Comparison of ENCODE assay signal across 11 cellular contexts in the genomic region with DNA sequence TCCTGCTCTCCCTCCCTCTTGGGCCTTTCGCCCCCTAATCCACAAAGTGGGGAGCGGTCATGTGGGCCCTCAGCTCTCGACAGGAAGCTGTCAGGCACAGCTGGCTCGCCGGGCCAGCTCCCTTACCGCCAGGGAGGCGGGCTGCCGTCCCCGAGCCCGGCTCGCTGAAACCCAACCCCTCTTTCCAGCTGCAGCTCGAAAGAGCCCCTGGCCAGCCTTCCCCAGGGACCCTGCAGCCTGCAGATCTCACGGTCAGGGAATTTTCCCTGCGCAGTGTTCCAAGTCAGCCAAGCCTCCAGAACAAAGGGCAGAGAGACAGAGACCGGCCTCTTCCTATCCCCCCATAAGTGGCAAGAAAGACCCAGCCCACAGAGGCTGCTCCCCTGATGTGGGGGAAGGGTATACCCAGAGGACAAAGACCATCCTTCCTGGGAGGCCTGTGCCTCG. TPM values are rescaled to one million over a fixed set of nuclear protein-coding genes. Genes with fewer than 3 reads are reported as not detected.
DNase-seq lines count a peak whose midpoint lies in the region; ATAC-seq, FAIRE-seq and TF ChIP-seq lines count a peak whose summit lies in the region.
"Had no signal": no experiment of that assay in that cellular context is flagged by ENCODE, and none has a peak within 500 bp of the region (broad histone marks: within the 10 kb centered on the region; RNA-seq: fewer than 3 reads in every experiment).

No MANE protein-coding gene starts in this region.

- TF ChIP-seq EP300 in HepG2 (IDR thresholded peaks at IDR 0.05; ENCODE audit: low read depth in 2 of 2, low read length in 2 of 2), result no peak
- TF ChIP-seq EP300 in HepG2 (CRISPR knock-in tag; IDR thresholded peaks at IDR 0.05; ENCODE audit: borderline replicate concordance), result no peak

- H3K27ac ChIP-seq in HepG2 (ENCODE audit: extremely low read length, insufficient read depth, low read length) (no peak overlapping the region), right lobe of liver (no peak overlapping the region), endodermal cell (ENCODE audit: low read depth, low read length) (peak overlapping the region; percentile 74)

- H3K27me3 Mint-ChIP-seq in endodermal cell (ENCODE audit: insufficient read depth) (peaks cover 7% of the 10 kb centered on the region), nephron progenitor cell (ENCODE audit: low read depth, poor library complexity) (peaks cover 3% of the 10 kb centered on the region)

- no peaks in the 10 kb centered on the region for H3K79me2 ChIP-seq in HepG2 (ENCODE audit: insufficient read depth, low read length)

- no peak overlapping the region; a peak in 1 of 6 replicates for H3K4me3 ChIP-seq in HepG2 (replicated peaks in 1 of 3; ENCODE audit: insufficient read depth in 1 of 3, low read depth in 2 of 3, low read length in 3 of 3)
- no peak overlapping the region for H3K4me3 ChIP-seq in right lobe of liver
- no peak overlapping the region for H3K4me3 ChIP-seq in endodermal cell (ENCODE audit: low read length)

- H3K4me1 Mint-ChIP-seq in endodermal cell, result peaks cover 36% of the 10 kb centered on the region
- H3K4me1 Mint-ChIP-seq in nephron progenitor cell, result peaks cover 71% of the 10 kb centered on the region

- CTCF ChIA-PET in HepG2 (lab: Yijun Ruan, JAX; ENCODE audit: low intra/inter-chr PET ratio, low total read pairs), result no interaction called here

- ATAC-seq in HepG2 (peak; percentile 49), right lobe of liver (no peak)

- TF ChIP-seq CTCF in HepG2 (CRISPR knock-in tag; IDR thresholded peaks at IDR 0.05) (no peak), right lobe of liver (IDR thresholded peaks at IDR 0.05) (no peak), endodermal cell (conservative IDR thresholded peaks at IDR 0.05) (no peak), nephron progenitor cell (IDR thresholded peaks at IDR 0.05) (no peak)

- H3K27me3 ChIP-seq in HepG2 (ENCODE audit: control insufficient read depth in 1 of 2, insufficient read depth in 2 of 2, low read length in 2 of 2) (peaks cover 7 to 12% of the 10 kb centered on the region in 2 experiments; a peak in 3 of 5 replicates), right lobe of liver (no peaks in the 10 kb centered on the region), endodermal cell (ENCODE audit: control insufficient read depth, insufficient read depth, low read length, poor library complexity, severe bottlenecking) (peaks cover 7% of the 10 kb centered on the region)
- H3K27me3 ChIP-seq: esophagus squamous epithelium had no signal

- POLR2A ChIA-PET in HepG2 (lab: Yijun Ruan, JAX), result no interaction called here

- DNase-seq in HepG2 (ENCODE audit: low spot score), result no peak
- no peak for DNase-seq in right lobe of liver
- peak; percentile 77 for DNase-seq in endodermal cell
- DNase-seq in nephron progenitor cell, result peak; percentile 88
- no peak for DNase-seq in T1000 (lab: John Stamatoyannopoulos, UW)
- DNase-seq in SHP77 (lab: John Stamatoyannopoulos, UW), result no peak
- no peak for DNase-seq in pons (ENCODE audit: low spot score)
- DNase-seq in NCI-H345 (lab: John Stamatoyannopoulos, UW), result no peak
- DNase-seq: anterior cingulate cortex, esophagus squamous epithelium had no signal

- H3K4me3 Mint-ChIP-seq in endodermal cell, result no peak overlapping the region
- peak overlapping the region; percentile 64 for H3K4me3 Mint-ChIP-seq in nephron progenitor cell
- H3K4me3 Mint-ChIP-seq: T-helper 2 cell treated with Interferon-gamma antibody and Interleukin-4, amounts not matched to agents 5 μg/mL and 100 μg/mL, for 36 hours had no signal

- H3K27ac Mint-ChIP-seq in endodermal cell (no peak overlapping the region), nephron progenitor cell (peak overlapping the region; percentile 100)
- H3K27ac Mint-ChIP-seq: T-helper 2 cell treated with Interferon-gamma antibody and Interleukin-4, amounts not matched to agents 5 μg/mL and 100 μg/mL, for 36 hours had no signal

- intact Hi-C loops in HepG2 (cut with micrococcal nuclease; ENCODE audit: unreplicated experiment), result no loop called here
- intact Hi-C loops in right lobe of liver (cut with DNase I), result no loop called here

- H4K20me1 ChIP-seq in HepG2 (ENCODE audit: insufficient read depth, low read length), result no peaks in the 10 kb centered on the region

- no peak for TF ChIP-seq POLR2A in HepG2 (IDR thresholded peaks at IDR 0.05; ENCODE audit: insufficient read depth in 1 of 2, low read depth in 2 of 2, low read length in 2 of 2)
- TF ChIP-seq POLR2A in right lobe of liver (IDR thresholded peaks at IDR 0.05), result no peak

- H3K36me3 ChIP-seq in HepG2 (replicated peaks in 1 of 2; ENCODE audit: control insufficient read depth in 1 of 2, insufficient read depth in 2 of 2, low read length in 2 of 2) (no peaks in the 10 kb centered on the region), right lobe of liver (no peaks in the 10 kb centered on the region), endodermal cell (ENCODE audit: control insufficient read depth, insufficient read depth, low read length) (no peaks in the 10 kb centered on the region)
- H3K36me3 ChIP-seq: esophagus squamous epithelium had no signal

- H3K9me3 Mint-ChIP-seq in endodermal cell, result peaks cover 3% of the 10 kb centered on the region
- no peaks in the 10 kb centered on the region for H3K9me3 Mint-ChIP-seq in nephron progenitor cell
- H3K9me3 Mint-ChIP-seq: T-helper 2 cell treated with Interferon-gamma antibody and Interleukin-4, amounts not matched to agents 5 μg/mL and 100 μg/mL, for 36 hours had no signal

- no peaks in the 10 kb centered on the region for H3K36me3 Mint-ChIP-seq in endodermal cell (ENCODE audit: low read depth)
- no peaks in the 10 kb centered on the region for H3K36me3 Mint-ChIP-seq in nephron progenitor cell (ENCODE audit: low read depth)

- in situ Hi-C loops in HepG2 (cut with HindIII; ENCODE audit: extremely low pct_ligation_motif_present, low pct_unique_long_range_greater_than_20kb), result no loop called here

- no peak for FAIRE-seq in HepG2 (lab: Jason Lieb, UNC)

- H3K4me1 ChIP-seq in HepG2 (ENCODE audit: insufficient read depth, low read length), result peaks cover 22% of the 10 kb centered on the region
- no peaks in the 10 kb centered on the region for H3K4me1 ChIP-seq in right lobe of liver
- H3K4me1 ChIP-seq in endodermal cell (ENCODE audit: control insufficient read depth, insufficient read depth, low read length), result peaks cover 16% of the 10 kb centered on the region

- no peak overlapping the region; the same call in 1 of the 2 replicates for H3K4me2 ChIP-seq in HepG2 (ENCODE audit: low read depth, low read length)

- H3K9ac ChIP-seq in HepG2 (ENCODE audit: insufficient read depth, low read depth, low read length) (no peak overlapping the region), endodermal cell (ENCODE audit: extremely low read depth, low read length, poor library complexity, severe bottlenecking) (no peak overlapping the region)

- TF ChIP-seq RAD21 in HepG2 (CRISPR knock-in tag; IDR thresholded peaks at IDR 0.05), result no peak

- WGBS in HepG2 (ENCODE audit: low lambda C conversion rate), result 31% methylated on average over 5 of the region's 16 CpGs
- WGBS in right lobe of liver (ENCODE audit: insufficient coverage, low coverage, low lambda C conversion rate, missing lambda C conversion rate), result 17% methylated on average over 4 of the region's 16 CpGs
- WGBS in endodermal cell (ENCODE audit: insufficient coverage in 1 of 2, insufficient read length in 1 of 2), 2 experiments, result 24 to 50% methylated on average over 3 to 16 of the region's 16 CpGs

- no TSS peak for BruUV-seq in HepG2 (replicated peaks; lab: Mats Ljungman, UMichigan)

- no peaks in the 10 kb centered on the region for H3K9me3 ChIP-seq in HepG2 (ENCODE audit: low read length)
- no peaks in the 10 kb centered on the region for H3K9me3 ChIP-seq in right lobe of liver
- no peaks in the 10 kb centered on the region for H3K9me3 ChIP-seq in endodermal cell (ENCODE audit: control insufficient read depth, low read length)
- H3K9me3 ChIP-seq: esophagus squamous epithelium had no signal

- no peak overlapping the region for H2AFZ ChIP-seq in HepG2 (ENCODE audit: low read length)

TF ChIP-seq in HepG2, 621 proteins besides CTCF, POLR2A, EP300 and RAD21:
- TF ChIP-seq ZNF501 (CRISPR knock-in tag; IDR thresholded peaks at IDR 0.05) (0 out of 2 replicates have a peak, but pooled peaks have one; percentile 21), SRF (IDR thresholded peaks at IDR 0.05; ENCODE audit: low read depth, low read length) (no peak)

RNA-seq across cellular contexts. Expression of a gene that starts 32.8 kb away (rescaled TPM):
- 60.5 and 62.4 TPM in 2 replicates for total RNA-seq in HepG2 (2016; rRNA removed; fragmentation: Illumina TruSeq; extraction: Trizol)
- 11.1 and 11.7 TPM in 2 replicates for total RNA-seq in HepG2 (2016; cell fraction: cytosol; rRNA removed; fragmentation: Illumina TruSeq; extraction: Trizol; ENCODE audit: low read depth)
- 62.2 and 63.0 TPM in 2 replicates for total RNA-seq in HepG2 (2016; cell fraction: insoluble cytoplasmic fraction; rRNA removed; fragmentation: Illumina TruSeq; extraction: Trizol)
- total RNA-seq in HepG2 (2016; cell fraction: membrane; rRNA removed; fragmentation: Illumina TruSeq; extraction: Trizol), result 35.0 and 37.6 TPM in 2 replicates
- 29.3 and 33.3 TPM in 2 replicates for total RNA-seq in HepG2 (2016; cell fraction: nucleus; rRNA removed; fragmentation: Illumina TruSeq; extraction: Trizol)
- polyA plus RNA-seq in HepG2 (2011; rRNA removed), result 26.0 and 28.4 TPM in 2 replicates
- 28.8 and 31.3 TPM in 2 replicates for polyA plus RNA-seq in HepG2 (2011; cell fraction: cytosol; rRNA removed)
- polyA plus RNA-seq in HepG2 (2011; cell fraction: nucleus; rRNA removed), result 9.3 and 9.9 TPM in 2 replicates
- polyA plus RNA-seq in HepG2 (2012), result 40.7 and 43.6 TPM in 2 replicates
- polyA plus RNA-seq in HepG2 (2016; cell fraction: cytosol; fragmentation: Illumina TruSeq; extraction: Trizol; ENCODE audit: low read depth), result 9.6 and 9.9 TPM in 2 replicates
- polyA plus RNA-seq in HepG2 (2016; cell fraction: insoluble cytoplasmic fraction; fragmentation: Illumina TruSeq; extraction: Trizol; ENCODE audit: low read depth), result 85.1 and 85.2 TPM in 2 replicates
- polyA plus RNA-seq in HepG2 (2016; cell fraction: membrane; fragmentation: Illumina TruSeq; extraction: Trizol; ENCODE audit: low read depth), result 27.9 and 30.4 TPM in 2 replicates
- polyA plus RNA-seq in HepG2 (2016; cell fraction: nucleus; fragmentation: Illumina TruSeq; extraction: Trizol; ENCODE audit: insufficient read depth, low read depth), result 55.9 and 56.3 TPM in 2 replicates
- 7.2 and 10.5 TPM in 2 replicates for polyA minus RNA-seq in HepG2 (2011; rRNA and poly(A)+ RNA removed; ENCODE audit: low replicate concordance)
- 18.7 and 19.4 TPM in 2 replicates for polyA minus RNA-seq in HepG2 (2011; cell fraction: cytosol; rRNA and poly(A)+ RNA removed)
- polyA minus RNA-seq in HepG2 (2011; cell fraction: nucleus; rRNA and poly(A)+ RNA removed), result 8.4 and 9.0 TPM in 2 replicates
- 10 to 100 TPM in 4 of 6 experiments, 1 to 10 TPM in 2; 8.2 to 17.1 (median 10.9) TPM for total RNA-seq in right lobe of liver
- 10 to 100 TPM; 61.3 to 86.5 TPM for total RNA-seq in endodermal cell
- 76.3 TPM for polyA plus RNA-seq in endodermal cell (2013, experiment 1 of 2)
- polyA plus RNA-seq in endodermal cell (2013, experiment 2 of 2), result 65.0 TPM

Comparison
In these comparisons a context has a peak if more than half of its experiments do, and no peak if none do; other contexts are left out.
1. DNase-seq: peak in endodermal cell (single experiment) and nephron progenitor cell (single experiment); none in HepG2 (single experiment), right lobe of liver (0 of 3), T1000 (single experiment), SHP77 (0 of 2), pons (single experiment) and NCI-H345 (single experiment).